Comparison of ENCODE assay signal across 26 cellular contexts in the genomic region with DNA sequence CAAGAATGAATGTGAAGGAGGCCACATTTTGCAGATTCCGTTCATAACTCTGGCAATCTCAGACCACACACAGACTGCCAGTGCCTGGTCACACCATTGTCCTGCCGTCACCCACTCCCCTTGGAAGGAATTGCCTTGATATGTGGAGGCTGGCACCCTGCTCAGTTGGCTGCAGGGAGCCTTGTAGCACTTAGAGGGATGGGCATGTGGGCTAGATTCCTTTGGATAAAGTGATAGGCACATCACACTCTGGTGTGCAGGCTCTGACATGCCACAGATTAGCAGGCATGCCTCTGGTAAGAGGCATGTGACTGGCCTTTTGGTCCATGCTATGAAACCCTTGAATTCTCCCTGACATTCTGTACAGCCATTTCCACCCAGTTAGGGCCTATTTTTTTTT.
DNase-seq lines count a peak whose midpoint lies in the region; ATAC-seq and TF ChIP-seq lines count a peak whose summit lies in the region.
"Had no signal": no experiment of that assay in that cellular context is flagged by ENCODE, and none has a peak within 500 bp of the region (broad histone marks: within the 10 kb centered on the region; RNA-seq: fewer than 3 reads in every experiment).

No MANE protein-coding gene starts in this region.

- no peaks in the 10 kb centered on the region for H3K79me2 ChIP-seq in parathyroid adenoma

- peak overlapping the region; percentile 1; the same call in 1 of the 2 replicates for H3K27ac ChIP-seq in SJSA1
- peak overlapping the region in 5 of 10 donors; percentile 13 to 53 (median 32) for H3K27ac ChIP-seq in heart right ventricle
- no peak overlapping the region for H3K27ac ChIP-seq in parathyroid adenoma
- H3K27ac ChIP-seq in effector memory CD4-positive, alpha-beta T cell (ENCODE audit: insufficient read depth, low read length, poor library complexity, severe bottlenecking), result no peak overlapping the region
- H3K27ac ChIP-seq in caudate nucleus (ENCODE audit: low read depth, low read length), result no peak overlapping the region
- H3K27ac ChIP-seq: lower lobe of right lung, skin epidermis had no signal

- H3K27me3 ChIP-seq in SJSA1 (replicated peaks) (no peaks in the 10 kb centered on the region), heart right ventricle (no peaks in the 10 kb centered on the region), parathyroid adenoma (ENCODE audit: control insufficient read depth, insufficient read depth, low read length) (no peaks in the 10 kb centered on the region)
- H3K27me3 ChIP-seq in effector memory CD4-positive, alpha-beta T cell (replicated peaks; ENCODE audit: control insufficient read depth, insufficient read depth, low read length, poor library complexity, severe bottlenecking), result no peaks in the 10 kb centered on the region

- H3K4me2 ChIP-seq in parathyroid adenoma (ENCODE audit: low read length), result no peak overlapping the region

- H3K36me3 ChIP-seq in SJSA1, result no peaks in the 10 kb centered on the region
- no peaks in the 10 kb centered on the region for H3K36me3 ChIP-seq in heart right ventricle
- no peaks in the 10 kb centered on the region for H3K36me3 ChIP-seq in parathyroid adenoma (ENCODE audit: control insufficient read depth, insufficient read depth, low read length)
- no peaks in the 10 kb centered on the region for H3K36me3 ChIP-seq in effector memory CD4-positive, alpha-beta T cell (ENCODE audit: control insufficient read depth, insufficient read depth, low read length)
- H3K36me3 ChIP-seq: lower lobe of right lung had no signal

- H3K9ac ChIP-seq in parathyroid adenoma, result no peak overlapping the region

- H3K4me3 ChIP-seq in SJSA1 (no peak overlapping the region), heart right ventricle (no peak overlapping the region), parathyroid adenoma (ENCODE audit: low read depth, low read length) (no peak overlapping the region)
- H3K4me3 ChIP-seq in effector memory CD4-positive, alpha-beta T cell (ENCODE audit: insufficient read depth, low read depth, low read length, poor library complexity, severe bottlenecking), result no peak overlapping the region
- H3K4me3 ChIP-seq: GM12878, lower lobe of right lung, skin epidermis had no signal

- peak overlapping the region; percentile 18 for H2AFZ ChIP-seq in parathyroid adenoma

- H3K9me3 ChIP-seq in SJSA1 (replicated peaks), result no peaks in the 10 kb centered on the region
- H3K9me3 ChIP-seq in heart right ventricle, result no peaks in the 10 kb centered on the region
- no peaks in the 10 kb centered on the region for H3K9me3 ChIP-seq in parathyroid adenoma (ENCODE audit: control insufficient read depth, low read length)
- no peaks in the 10 kb centered on the region for H3K9me3 ChIP-seq in effector memory CD4-positive, alpha-beta T cell (ENCODE audit: control insufficient read depth, low read length)
- H3K9me3 ChIP-seq: lower lobe of right lung had no signal

- intact Hi-C loops in heart right ventricle (cut with DNase I), result no loop called here

- H3K4me1 ChIP-seq in SJSA1 (replicated peaks), result peaks cover 21% of the 10 kb centered on the region
- H3K4me1 ChIP-seq in heart right ventricle, result peaks cover 0 to 21% (median 8%) of the 10 kb centered on the region in 9 donors
- H3K4me1 ChIP-seq in parathyroid adenoma, result peaks cover 14% of the 10 kb centered on the region
- no peaks in the 10 kb centered on the region for H3K4me1 ChIP-seq in effector memory CD4-positive, alpha-beta T cell (ENCODE audit: control insufficient read depth, insufficient read depth, low read length, poor library complexity, severe bottlenecking)
- H3K4me1 ChIP-seq: lower lobe of right lung had no signal

- no peak for TF ChIP-seq CTCF in heart right ventricle (IDR thresholded peaks at IDR 0.05)
- TF ChIP-seq CTCF in parathyroid adenoma (IDR thresholded peaks at IDR 0.05), result no peak

- 35 to 47% methylated on average over 2 of the region's 2 CpGs for WGBS in heart right ventricle, 2 donors

- peak in 6 of 8 donors; percentile 55 to 91 (median 74) for ATAC-seq in heart right ventricle
- ATAC-seq: GM12878; lower lobe of right lung; natural killer cell treated with Interleukin-12 subunit alpha and Interleukin-12 subunit beta and Interleukin-15 and Interleukin-18, amount 100 ng/mL, for 72 hours had no signal

- DNase-seq in EH (ENCODE audit: low read depth) (peak; percentile 3), SJSA1 (ENCODE audit: low read depth in 1 of 2, low spot score in 2 of 2) (peak; percentile 80 to 81), heart right ventricle (no peak), caudate nucleus (lab: John Stamatoyannopoulos, UW) (no peak)
- DNase-seq in effector memory CD4-positive, alpha-beta T cell, result no peak
- DNase-seq in activated CD8-positive, alpha-beta memory T cell treated with anti-CD3 and anti-CD28 coated beads for 24 hours, result no peak
- DNase-seq: activated CD4-positive, alpha-beta memory T cell treated with anti-CD3 and anti-CD28 coated beads, Interleukin-2, amount 10 ng/mL, durations not matched to agents 7 days and 5 days; activated CD4-positive, alpha-beta T cell treated with anti-CD3 and anti-CD28 coated beads for 1 hour; activated CD8-positive, alpha-beta memory T cell treated with anti-CD3 and anti-CD28 coated beads, Interleukin-2, amount 50 U/mL, for 48 hours; activated naive CD4-positive, alpha-beta T cell treated with anti-CD3 and anti-CD28 coated beads for 36 hours; CD4-positive, alpha-beta T cell; EL; H7; Karpas-422; lower lobe of right lung; NCI-H1417; NCI-H2029 treated with DMSO at 0.1 percent for 48 hours; NCI-H526; NK-92 treated with Interleukin-12 subunit alpha and Interleukin-12 subunit beta, amount 100 ng/mL, for 24 hours; SHP77 treated with DMSO at 0.1 percent for 48 hours; stimulated activated naive CD4-positive, alpha-beta T cell treated with Interleukin-2 at 50 U/mL for 16 hours; SW 1271 had no signal

Comparison
In these comparisons a context has a peak if more than half of its experiments do, and no peak if none do; other contexts are left out.
1. DNase-seq: peak in EH (single experiment) and SJSA1 (2 of 2); none in heart right ventricle (0 of 2), effector memory CD4-positive, alpha-beta T cell (0 of 3), activated CD8-positive, alpha-beta memory T cell treated with anti-CD3 and anti-CD28 coated beads for 24 hours (single experiment) and caudate nucleus (0 of 61).